Comparison of ENCODE assay signal across 1 cellular context in the genomic region with DNA sequence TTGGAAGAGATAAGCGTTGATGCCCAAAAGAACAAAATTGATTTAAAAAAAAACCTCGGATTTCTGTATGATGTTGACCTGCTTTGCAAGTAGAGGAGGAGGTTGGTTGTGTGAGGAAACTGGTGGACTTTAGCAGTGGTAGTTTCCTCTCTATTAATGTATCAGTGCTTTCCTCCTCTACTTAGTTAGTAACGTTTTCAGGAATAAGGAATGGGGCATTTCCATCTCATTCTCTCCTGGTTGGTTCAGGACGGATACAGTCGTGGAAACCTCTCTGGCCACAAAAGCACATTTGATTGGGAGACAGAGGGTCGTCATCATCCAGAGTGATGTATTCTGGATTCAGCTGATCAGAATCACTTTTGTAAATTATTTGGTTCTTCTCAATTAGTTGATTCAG.
A peak's percentile ranks its signal among the peaks of the same experiment; 100 is the strongest.
TF ChIP-seq lines count a peak whose summit lies in the region.

No MANE protein-coding gene starts in this region.

TF ChIP-seq in K562, 482 proteins besides CTCF, POLR2A, EP300 and RAD21:
- TF ChIP-seq NELFE (IDR thresholded peaks at IDR 0.05; ENCODE audit: insufficient read depth, insufficient read length) (no peak), CBX8 (IDR thresholded peaks at IDR 0.05; ENCODE audit: borderline replicate concordance, extremely low read depth, low read depth, low read length, poor library complexity, severe bottlenecking) (peak; percentile 51)
